Comparison of ENCODE assay signal across 8 cellular contexts in the genomic region with DNA sequence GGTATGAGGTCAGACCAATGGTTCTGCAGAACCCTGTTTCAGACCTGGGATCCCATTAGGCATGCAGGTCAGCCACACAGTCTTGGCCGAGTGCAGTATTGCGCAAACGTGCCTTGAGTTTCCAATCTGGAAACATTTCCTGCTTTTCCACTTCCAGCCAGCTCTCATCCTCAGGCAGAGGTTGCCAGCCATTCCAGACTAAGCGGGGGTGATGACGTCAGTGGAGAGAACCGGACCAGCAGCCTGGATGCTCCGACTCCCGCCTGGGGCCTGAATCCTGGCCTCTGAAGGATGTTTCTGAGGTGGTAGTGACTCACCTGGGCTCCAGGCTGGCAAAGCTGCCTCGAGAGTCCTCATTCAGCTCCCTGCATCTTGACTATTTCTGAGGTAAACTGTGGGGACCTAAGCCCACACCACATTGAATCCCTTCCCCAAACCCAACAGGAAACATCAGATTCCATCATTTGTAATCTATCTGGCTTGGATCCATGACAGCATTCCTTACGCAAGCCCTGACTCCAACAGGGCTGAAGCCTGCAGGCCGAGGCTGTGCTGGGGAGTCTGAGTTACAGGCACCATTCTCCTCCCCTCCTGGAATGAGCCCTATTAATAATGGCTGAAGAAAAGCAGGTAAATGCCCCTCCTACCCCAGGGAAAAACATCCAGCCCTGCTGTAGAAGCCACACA.
DNase-seq lines count a peak whose midpoint lies in the region; ATAC-seq, FAIRE-seq and TF ChIP-seq lines count a peak whose summit lies in the region.

No MANE protein-coding gene starts in this region.

- FAIRE-seq in HTR-8/SVneo (lab: Jason Lieb, UNC): peak; percentile 81
- peak; percentile 99 for FAIRE-seq in bronchial epithelial cell (lab: Jason Lieb, UNC)

- H3K9me3 ChIP-seq in tibial artery: no peaks in the 10 kb centered on the region

- peak overlapping the region; percentile 56 to 75 for H3K27ac ChIP-seq in tibial artery

- intact Hi-C loops in tibial artery (cut with DNase I; ENCODE audit: low total_unique reads): no loop called here

- no peak for ATAC-seq in HG03045 (IDR thresholded peaks at IDR 0.05; ENCODE audit: unreplicated experiment)
- no peak for ATAC-seq in HG02870 (IDR thresholded peaks at IDR 0.05; ENCODE audit: unreplicated experiment)

- TF ChIP-seq CTCF in bronchial epithelial cell (IDR thresholded peaks at IDR 0.05; ENCODE audit: insufficient read depth, low read length, severe bottlenecking) (no peak), tibial artery (IDR thresholded peaks at IDR 0.05) (no peak)

- H3K27me3 ChIP-seq in bronchial epithelial cell (ENCODE audit: control insufficient read depth, insufficient read depth, low read length): no peaks in the 10 kb centered on the region
- H3K27me3 ChIP-seq in tibial artery: no peaks in the 10 kb centered on the region

- H3K36me3 ChIP-seq in bronchial epithelial cell (ENCODE audit: control insufficient read depth, insufficient read depth, low read length) (no peaks in the 10 kb centered on the region), tibial artery (no peaks in the 10 kb centered on the region)

- DNase-seq in HTR-8/SVneo (ENCODE audit: insufficient read length, low spot score) (peak; percentile 89), bronchial epithelial cell (ENCODE audit: low read depth) (peak; percentile 100), left kidney (ENCODE audit: low read depth, low spot score) (peak; percentile 80), tibial artery (peak; percentile 93 to 96), NCI-H526 (lab: John Stamatoyannopoulos, UW) (no peak), NCI-H524 treated with DMSO at 0.1 percent for 48 hours (lab: John Stamatoyannopoulos, UW) (no peak)

- H3K4me1 ChIP-seq in tibial artery: peaks cover 0 to 16% (median 12%) of the 10 kb centered on the region in 4 donors

- no peak overlapping the region for H3K4me3 ChIP-seq in bronchial epithelial cell (ENCODE audit: low read depth, low read length)
- no peak overlapping the region for H3K4me3 ChIP-seq in tibial artery

Comparison
In these comparisons a context has a peak if more than half of its experiments do, and no peak if none do; other contexts are left out.
1. DNase-seq: peak in HTR-8/SVneo (single experiment), bronchial epithelial cell (single experiment), left kidney (single experiment) and tibial artery (2 of 2); none in NCI-H526 (0 of 2) and NCI-H524 treated with DMSO at 0.1 percent for 48 hours (single experiment).